Comparison of ENCODE assay signal across 1 cellular context in the genomic region with DNA sequence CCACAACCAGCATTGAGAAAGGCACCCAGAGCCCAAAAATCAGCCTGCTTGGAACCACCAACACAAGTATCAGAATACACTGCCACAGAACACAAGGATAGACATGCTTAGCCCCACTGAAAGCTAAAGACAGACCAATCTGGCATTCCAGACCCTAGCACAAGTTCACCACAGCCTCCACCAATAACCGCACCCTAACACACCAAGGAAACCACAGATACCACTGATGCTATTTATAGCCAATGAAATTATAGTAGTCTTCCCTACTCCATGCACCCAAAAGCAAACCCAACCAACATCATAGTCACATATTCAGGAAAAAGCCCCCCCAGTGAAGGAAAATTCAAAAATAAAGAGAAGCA.
A peak's percentile ranks its signal among the peaks of the same experiment; 100 is the strongest.
TF ChIP-seq lines count a peak whose summit lies in the region.

No MANE protein-coding gene starts in this region.

TF ChIP-seq in HepG2, 621 proteins besides CTCF, POLR2A, EP300 and RAD21:
- TF ChIP-seq ZNF816 (CRISPR knock-in tag; IDR thresholded peaks at IDR 0.05; ENCODE audit: borderline replicate concordance): no peak
- no peak for TF ChIP-seq PCBP1 (IDR thresholded peaks at IDR 0.05; ENCODE audit: borderline replicate concordance, low read depth, low read length)
- 0 out of 2 replicates have a peak, but pooled peaks have one; percentile 1 for TF ChIP-seq KDM5B (CRISPR knock-in tag; IDR thresholded peaks at IDR 0.05; ENCODE audit: borderline replicate concordance)
- TF ChIP-seq ATF1 (CRISPR knock-in tag; IDR thresholded peaks at IDR 0.05): no peak
